In genomic region chr9:121735792-121736130, GRCh38 we compare ENCODE assay signal across 10 cellular contexts.
A peak's percentile ranks its signal among the peaks of the same experiment; 100 is the strongest.
DNase-seq lines count a peak whose midpoint lies in the region; ATAC-seq, FAIRE-seq and TF ChIP-seq lines count a peak whose summit lies in the region.
"Had no signal": no experiment of that assay in that cellular context is flagged by ENCODE, and none has a peak within 500 bp of the region (broad histone marks: within the 10 kb centered on the region; RNA-seq: fewer than 3 reads in every experiment).

No MANE protein-coding gene starts in this region.

- no peaks in the 10 kb centered on the region for H3K36me3 ChIP-seq in naive thymus-derived CD4-positive, alpha-beta T cell (ENCODE audit: control insufficient read depth in 2 of 3, insufficient read depth in 3 of 3, low read length in 3 of 3)
- H3K36me3 ChIP-seq in upper lobe of right lung: no peaks in the 10 kb centered on the region
- no peaks in the 10 kb centered on the region for H3K36me3 ChIP-seq in BE2C

- no peak for TF ChIP-seq CTCF in WI38 (IDR thresholded peaks at IDR 0.05; ENCODE audit: low read depth, low read length)
- TF ChIP-seq CTCF in foreskin fibroblast (IDR thresholded peaks at IDR 0.05; ENCODE audit: low read depth, low read length): no peak
- no peak for TF ChIP-seq CTCF in upper lobe of right lung (IDR thresholded peaks at IDR 0.05)
- no peak for TF ChIP-seq CTCF in BE2C (IDR thresholded peaks at IDR 0.05; ENCODE audit: low read depth, low read length)

- H3K27ac ChIP-seq in naive thymus-derived CD4-positive, alpha-beta T cell (ENCODE audit: low read depth, low read length): no peak overlapping the region
- H3K27ac ChIP-seq in upper lobe of right lung: peak overlapping the region; percentile 93

- peak in 1 of 2 donors; percentile 36 for DNase-seq in foreskin fibroblast
- no peak for DNase-seq in naive thymus-derived CD4-positive, alpha-beta T cell
- DNase-seq in upper lobe of right lung: no peak
- no peak for DNase-seq in GM19239 (ENCODE audit: insufficient read length, low spot score)
- no peak for DNase-seq in BE2C
- DNase-seq: NCI-H1092 had no signal

- no peaks in the 10 kb centered on the region for H3K36me3 Mint-ChIP-seq in naive thymus-derived CD4-positive, alpha-beta T cell

- peaks cover 0 to 2% (median 0%) of the 10 kb centered on the region in 11 donors for H3K9me3 Mint-ChIP-seq in naive thymus-derived CD4-positive, alpha-beta T cell
- H3K9me3 Mint-ChIP-seq: stimulated activated naive CD8-positive, alpha-beta T cell treated with anti-CD3 and anti-CD28 coated beads, Interleukin-15, Interleukin-2, amounts not matched to agents 100 ng/mL and 50 ng/mL, for 24 hours had no signal

- no peaks in the 10 kb centered on the region for H3K9me3 ChIP-seq in naive thymus-derived CD4-positive, alpha-beta T cell (ENCODE audit: control insufficient read depth in 2 of 3, low read length in 3 of 3)
- H3K9me3 ChIP-seq in upper lobe of right lung: no peaks in the 10 kb centered on the region
- no peaks in the 10 kb centered on the region for H3K9me3 ChIP-seq in BE2C

- FAIRE-seq in GM19239 (lab: Jason Lieb, UNC): no peak

- H3K4me1 ChIP-seq in naive thymus-derived CD4-positive, alpha-beta T cell (ENCODE audit: control insufficient read depth in 2 of 2, insufficient read depth in 2 of 2, low read length in 2 of 2): peaks cover 0 to 21% of the 10 kb centered on the region in 2 donors
- H3K4me1 ChIP-seq in upper lobe of right lung: peaks cover 85% of the 10 kb centered on the region
- H3K4me1 ChIP-seq in BE2C: 0 out of 2 replicates have a peak, but pooled peaks cover 4% of the 10 kb centered on the region

- CTCF ChIA-PET in naive thymus-derived CD4-positive, alpha-beta T cell (lab: Charles Lee): no interaction called here

- ATAC-seq in naive thymus-derived CD4-positive, alpha-beta T cell: no peak
- ATAC-seq in upper lobe of right lung (no peak), HG03175 (IDR thresholded peaks at IDR 0.05; ENCODE audit: unreplicated experiment) (no peak)
- ATAC-seq in activated CD4-positive, CD25-positive, alpha-beta regulatory T cell treated with anti-CD3 and anti-CD28 coated beads, Interleukin-2, amount 50 U/mL, for 24 hours: no peak

- no peaks in the 10 kb centered on the region for H3K27me3 ChIP-seq in naive thymus-derived CD4-positive, alpha-beta T cell (ENCODE audit: control insufficient read depth in 2 of 2, insufficient read depth in 2 of 2, low read length in 2 of 2)
- H3K27me3 ChIP-seq in upper lobe of right lung (no peaks in the 10 kb centered on the region), BE2C (no peaks in the 10 kb centered on the region)

- peaks cover 4 to 21% (median 5%) of the 10 kb centered on the region in 7 donors for H3K4me1 Mint-ChIP-seq in naive thymus-derived CD4-positive, alpha-beta T cell

- peaks cover 27 to 69% (median 32%) of the 10 kb centered on the region in 5 donors for H3K27me3 Mint-ChIP-seq in naive thymus-derived CD4-positive, alpha-beta T cell

- POLR2A ChIA-PET in naive thymus-derived CD4-positive, alpha-beta T cell (lab: Charles Lee): no interaction called here

- peak overlapping the region in 7 of 10 donors; percentile 14 to 64 (median 53) for H3K4me3 Mint-ChIP-seq in naive thymus-derived CD4-positive, alpha-beta T cell
- H3K4me3 Mint-ChIP-seq: stimulated activated naive CD8-positive, alpha-beta T cell treated with anti-CD3 and anti-CD28 coated beads, Interleukin-15, Interleukin-2, amounts not matched to agents 100 ng/mL and 50 ng/mL, for 24 hours had no signal

- intact Hi-C loops in naive thymus-derived CD4-positive, alpha-beta T cell (cut with micrococcal nuclease): loop anchor here in 1 of 2 donors (5.0 kb wide), 1 partner anchor 48 kb away; no protein-coding TSS in a partner anchor
- intact Hi-C loops in upper lobe of right lung (cut with DNase I): no loop called here

- H3K4me3 ChIP-seq in WI38 (ENCODE audit: low read depth, low read length): peak overlapping the region; percentile 43
- peak overlapping the region; percentile 35 to 40 for H3K4me3 ChIP-seq in foreskin fibroblast (ENCODE audit: low read depth in 1 of 2, low read length in 2 of 2)
- no peak overlapping the region for H3K4me3 ChIP-seq in naive thymus-derived CD4-positive, alpha-beta T cell (ENCODE audit: low read length)
- H3K4me3 ChIP-seq in upper lobe of right lung: peak overlapping the region; percentile 55
- no peak overlapping the region for H3K4me3 ChIP-seq in BE2C (ENCODE audit: low read depth, low read length)

- H3K27ac Mint-ChIP-seq in naive thymus-derived CD4-positive, alpha-beta T cell: no peak overlapping the region
- H3K27ac Mint-ChIP-seq: stimulated activated naive CD8-positive, alpha-beta T cell treated with anti-CD3 and anti-CD28 coated beads, Interleukin-15, Interleukin-2, amounts not matched to agents 100 ng/mL and 50 ng/mL, for 24 hours had no signal

Comparison
In these comparisons a context has a peak if more than half of its experiments do, and no peak if none do; other contexts are left out.
1. H3K4me3 ChIP-seq: peak in WI38 (single experiment), foreskin fibroblast (2 of 2) and upper lobe of right lung (single experiment); none in naive thymus-derived CD4-positive, alpha-beta T cell (single experiment) and BE2C (single experiment).